ENCODE assay signal across 2 cellular contexts in the genomic region with DNA sequence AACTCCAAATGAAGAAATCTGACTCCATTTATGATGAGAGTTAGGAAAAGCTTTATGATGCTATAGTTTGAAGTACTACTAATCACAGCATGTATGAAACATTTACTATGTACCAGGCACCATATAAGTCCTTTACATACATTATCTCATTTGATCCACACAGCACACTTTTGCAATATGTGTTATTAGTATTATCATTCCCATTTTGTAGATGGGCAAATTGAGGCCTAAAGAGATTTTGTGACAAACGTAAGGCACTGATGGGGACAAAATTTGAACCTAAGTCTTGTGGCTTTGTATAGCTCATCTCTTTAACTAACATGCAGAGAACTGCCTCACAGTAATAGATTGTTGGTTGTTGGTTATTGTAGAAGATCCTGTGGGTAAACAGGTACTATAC.
TF ChIP-seq lines count a peak whose summit lies in the region.

No MANE protein-coding gene starts in this region.

TF ChIP-seq in GM23338, 12 proteins besides CTCF, POLR2A, EP300 and RAD21:
- TF ChIP-seq ZNF331 (CRISPR knock-in tag; IDR thresholded peaks at IDR 0.05; ENCODE audit: low read depth) (no peak), NANOG (IDR thresholded peaks at IDR 0.05; ENCODE audit: borderline replicate concordance) (no peak)
- TF ChIP-seq, protein P1, sequence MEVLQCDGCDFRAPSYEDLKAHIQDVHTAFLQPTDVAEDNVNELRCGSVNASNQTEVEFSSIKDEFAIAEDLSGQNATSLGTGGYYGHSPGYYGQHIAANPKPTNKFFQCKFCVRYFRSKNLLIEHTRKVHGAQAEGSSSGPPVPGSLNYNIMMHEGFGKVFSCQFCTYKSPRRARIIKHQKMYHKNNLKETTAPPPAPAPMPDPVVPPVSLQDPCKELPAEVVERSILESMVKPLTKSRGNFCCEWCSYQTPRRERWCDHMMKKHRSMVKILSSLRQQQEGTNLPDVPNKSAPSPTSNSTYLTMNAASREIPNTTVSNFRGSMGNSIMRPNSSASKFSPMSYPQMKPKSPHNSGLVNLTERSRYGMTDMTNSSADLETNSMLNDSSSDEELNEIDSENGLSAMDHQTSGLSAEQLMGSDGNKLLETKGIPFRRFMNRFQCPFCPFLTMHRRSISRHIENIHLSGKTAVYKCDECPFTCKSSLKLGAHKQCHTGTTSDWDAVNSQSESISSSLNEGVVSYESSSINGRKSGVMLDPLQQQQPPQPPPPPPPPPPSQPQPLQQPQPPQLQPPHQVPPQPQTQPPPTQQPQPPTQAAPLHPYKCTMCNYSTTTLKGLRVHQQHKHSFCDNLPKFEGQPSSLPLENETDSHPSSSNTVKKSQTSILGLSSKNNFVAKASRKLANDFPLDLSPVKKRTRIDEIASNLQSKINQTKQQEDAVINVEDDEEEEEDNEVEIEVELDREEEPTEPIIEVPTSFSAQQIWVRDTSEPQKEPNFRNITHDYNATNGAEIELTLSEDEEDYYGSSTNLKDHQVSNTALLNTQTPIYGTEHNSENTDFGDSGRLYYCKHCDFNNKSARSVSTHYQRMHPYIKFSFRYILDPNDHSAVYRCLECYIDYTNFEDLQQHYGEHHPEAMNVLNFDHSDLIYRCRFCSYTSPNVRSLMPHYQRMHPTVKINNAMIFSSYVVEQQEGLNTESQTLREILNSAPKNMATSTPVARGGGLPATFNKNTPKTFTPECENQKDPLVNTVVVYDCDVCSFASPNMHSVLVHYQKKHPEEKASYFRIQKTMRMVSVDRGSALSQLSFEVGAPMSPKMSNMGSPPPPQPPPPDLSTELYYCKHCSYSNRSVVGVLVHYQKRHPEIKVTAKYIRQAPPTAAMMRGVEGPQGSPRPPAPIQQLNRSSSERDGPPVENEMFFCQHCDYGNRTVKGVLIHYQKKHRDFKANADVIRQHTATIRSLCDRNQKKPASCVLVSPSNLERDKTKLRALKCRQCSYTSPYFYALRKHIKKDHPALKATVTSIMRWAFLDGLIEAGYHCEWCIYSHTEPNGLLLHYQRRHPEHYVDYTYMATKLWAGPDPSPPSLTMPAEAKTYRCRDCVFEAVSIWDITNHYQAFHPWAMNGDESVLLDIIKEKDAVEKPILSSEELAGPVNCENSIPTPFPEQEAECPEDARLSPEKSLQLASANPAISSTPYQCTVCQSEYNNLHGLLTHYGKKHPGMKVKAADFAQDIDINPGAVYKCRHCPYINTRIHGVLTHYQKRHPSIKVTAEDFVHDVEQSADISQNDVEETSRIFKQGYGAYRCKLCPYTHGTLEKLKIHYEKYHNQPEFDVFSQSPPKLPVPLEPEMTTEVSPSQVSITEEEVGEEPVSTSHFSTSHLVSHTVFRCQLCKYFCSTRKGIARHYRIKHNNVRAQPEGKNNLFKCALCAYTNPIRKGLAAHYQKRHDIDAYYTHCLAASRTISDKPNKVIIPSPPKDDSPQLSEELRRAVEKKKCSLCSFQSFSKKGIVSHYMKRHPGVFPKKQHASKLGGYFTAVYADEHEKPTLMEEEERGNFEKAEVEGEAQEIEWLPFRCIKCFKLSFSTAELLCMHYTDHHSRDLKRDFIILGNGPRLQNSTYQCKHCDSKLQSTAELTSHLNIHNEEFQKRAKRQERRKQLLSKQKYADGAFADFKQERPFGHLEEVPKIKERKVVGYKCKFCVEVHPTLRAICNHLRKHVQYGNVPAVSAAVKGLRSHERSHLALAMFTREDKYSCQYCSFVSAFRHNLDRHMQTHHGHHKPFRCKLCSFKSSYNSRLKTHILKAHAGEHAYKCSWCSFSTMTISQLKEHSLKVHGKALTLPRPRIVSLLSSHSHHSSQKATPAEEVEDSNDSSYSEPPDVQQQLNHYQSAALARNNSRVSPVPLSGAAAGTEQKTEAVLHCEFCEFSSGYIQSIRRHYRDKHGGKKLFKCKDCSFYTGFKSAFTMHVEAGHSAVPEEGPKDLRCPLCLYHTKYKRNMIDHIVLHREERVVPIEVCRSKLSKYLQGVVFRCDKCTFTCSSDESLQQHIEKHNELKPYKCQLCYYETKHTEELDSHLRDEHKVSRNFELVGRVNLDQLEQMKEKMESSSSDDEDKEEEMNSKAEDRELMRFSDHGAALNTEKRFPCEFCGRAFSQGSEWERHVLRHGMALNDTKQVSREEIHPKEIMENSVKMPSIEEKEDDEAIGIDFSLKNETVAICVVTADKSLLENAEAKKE (CRISPR knock-in tag; IDR thresholded peaks at IDR 0.05): no peak
TF ChIP-seq in GM23338: peak in this region for 0.

TF ChIP-seq in K562, 482 proteins besides CTCF, POLR2A, EP300 and RAD21:
- TF ChIP-seq, protein P2, sequence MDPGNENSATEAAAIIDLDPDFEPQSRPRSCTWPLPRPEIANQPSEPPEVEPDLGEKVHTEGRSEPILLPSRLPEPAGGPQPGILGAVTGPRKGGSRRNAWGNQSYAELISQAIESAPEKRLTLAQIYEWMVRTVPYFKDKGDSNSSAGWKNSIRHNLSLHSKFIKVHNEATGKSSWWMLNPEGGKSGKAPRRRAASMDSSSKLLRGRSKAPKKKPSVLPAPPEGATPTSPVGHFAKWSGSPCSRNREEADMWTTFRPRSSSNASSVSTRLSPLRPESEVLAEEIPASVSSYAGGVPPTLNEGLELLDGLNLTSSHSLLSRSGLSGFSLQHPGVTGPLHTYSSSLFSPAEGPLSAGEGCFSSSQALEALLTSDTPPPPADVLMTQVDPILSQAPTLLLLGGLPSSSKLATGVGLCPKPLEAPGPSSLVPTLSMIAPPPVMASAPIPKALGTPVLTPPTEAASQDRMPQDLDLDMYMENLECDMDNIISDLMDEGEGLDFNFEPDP (CRISPR knock-in tag; IDR thresholded peaks at IDR 0.05): no peak
- TF ChIP-seq KDM1A (IDR thresholded peaks at IDR 0.05) (0 out of 4 replicates have a peak, but pooled peaks of 1 of the 2 experiments have one; percentile 11), ZBTB17 (CRISPR knock-in tag; IDR thresholded peaks at IDR 0.05) (no peak), ZNF76 (CRISPR knock-in tag; IDR thresholded peaks at IDR 0.05; ENCODE audit: borderline replicate concordance) (no peak), ETV1 (tag; conservative IDR thresholded peaks at IDR 0.05; ENCODE audit: low read depth) (no peak), RBM25 (IDR thresholded peaks at IDR 0.05; ENCODE audit: low read depth, low read length, severe bottlenecking) (peak; percentile 66), KAT7 (CRISPR knock-in tag; IDR thresholded peaks at IDR 0.05; ENCODE audit: borderline replicate concordance) (no peak), NFRKB (IDR thresholded peaks at IDR 0.05; ENCODE audit: low read depth) (no peak), SRSF7 (optimal IDR thresholded peaks at IDR 0.05; ENCODE audit: low read depth, low read length) (no peak), ZNF165 (CRISPR knock-in tag; IDR thresholded peaks at IDR 0.05; ENCODE audit: borderline replicate concordance) (no peak), POLR2B (IDR thresholded peaks at IDR 0.05; ENCODE audit: low read depth, partially characterized antibody) (no peak), TOE1 (IDR thresholded peaks at IDR 0.05; ENCODE audit: borderline replicate concordance) (no peak), TOE1 (CRISPR knock-in tag; IDR thresholded peaks at IDR 0.05; ENCODE audit: borderline replicate concordance, low read depth) (no peak)
- TF ChIP-seq, protein P3, sequence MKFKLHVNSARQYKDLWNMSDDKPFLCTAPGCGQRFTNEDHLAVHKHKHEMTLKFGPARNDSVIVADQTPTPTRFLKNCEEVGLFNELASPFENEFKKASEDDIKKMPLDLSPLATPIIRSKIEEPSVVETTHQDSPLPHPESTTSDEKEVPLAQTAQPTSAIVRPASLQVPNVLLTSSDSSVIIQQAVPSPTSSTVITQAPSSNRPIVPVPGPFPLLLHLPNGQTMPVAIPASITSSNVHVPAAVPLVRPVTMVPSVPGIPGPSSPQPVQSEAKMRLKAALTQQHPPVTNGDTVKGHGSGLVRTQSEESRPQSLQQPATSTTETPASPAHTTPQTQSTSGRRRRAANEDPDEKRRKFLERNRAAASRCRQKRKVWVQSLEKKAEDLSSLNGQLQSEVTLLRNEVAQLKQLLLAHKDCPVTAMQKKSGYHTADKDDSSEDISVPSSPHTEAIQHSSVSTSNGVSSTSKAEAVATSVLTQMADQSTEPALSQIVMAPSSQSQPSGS (CRISPR knock-in tag; IDR thresholded peaks at IDR 0.05): no peak
- TF ChIP-seq, protein P4, sequence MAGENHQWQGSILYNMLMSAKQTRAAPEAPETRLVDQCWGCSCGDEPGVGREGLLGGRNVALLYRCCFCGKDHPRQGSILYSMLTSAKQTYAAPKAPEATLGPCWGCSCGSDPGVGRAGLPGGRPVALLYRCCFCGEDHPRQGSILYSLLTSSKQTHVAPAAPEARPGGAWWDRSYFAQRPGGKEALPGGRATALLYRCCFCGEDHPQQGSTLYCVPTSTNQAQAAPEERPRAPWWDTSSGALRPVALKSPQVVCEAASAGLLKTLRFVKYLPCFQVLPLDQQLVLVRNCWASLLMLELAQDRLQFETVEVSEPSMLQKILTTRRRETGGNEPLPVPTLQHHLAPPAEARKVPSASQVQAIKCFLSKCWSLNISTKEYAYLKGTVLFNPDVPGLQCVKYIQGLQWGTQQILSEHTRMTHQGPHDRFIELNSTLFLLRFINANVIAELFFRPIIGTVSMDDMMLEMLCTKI (IDR thresholded peaks at IDR 0.05; ENCODE audit: partially characterized antibody): no peak
TF ChIP-seq in K562: peak in this region for 2.
